In the genomic region with DNA sequence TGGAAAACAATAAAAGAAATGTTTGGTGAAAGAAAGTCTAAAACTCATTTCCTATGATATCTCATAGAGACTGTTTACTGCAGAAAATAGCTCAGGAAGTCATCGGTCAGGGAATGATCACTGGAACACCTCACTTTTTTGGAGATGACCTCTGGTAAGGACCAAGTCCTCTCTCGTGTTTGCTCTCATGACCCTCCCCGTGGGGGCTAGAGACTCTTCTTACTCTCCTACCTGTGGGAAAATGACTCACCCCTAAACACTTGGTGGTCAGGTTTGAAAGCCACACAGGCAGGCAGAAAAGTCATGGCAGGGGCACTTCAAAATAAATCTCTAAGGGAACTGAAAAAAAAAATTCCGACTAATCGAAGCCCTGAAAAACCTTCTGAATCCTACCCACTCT, we compare ENCODE assay signal across 13 cellular contexts. TPM values are rescaled to one million over a fixed set of nuclear protein-coding genes. Genes with fewer than 3 reads are reported as not detected.
DNase-seq lines count a peak whose midpoint lies in the region; ATAC-seq, FAIRE-seq and TF ChIP-seq lines count a peak whose summit lies in the region.
"Had no signal": no experiment of that assay in that cellular context is flagged by ENCODE, and none has a peak within 500 bp of the region (broad histone marks: within the 10 kb centered on the region; RNA-seq: fewer than 3 reads in every experiment).

No MANE protein-coding gene starts in this region.

- H3K23me2 ChIP-seq in H1 (ENCODE audit: low read depth, low read length): no peaks in the 10 kb centered on the region

- H2BK20ac ChIP-seq in H1 (ENCODE audit: low read length): no peak overlapping the region

- H3K79me2 ChIP-seq in H1 (ENCODE audit: control insufficient read depth in 1 of 2, insufficient read depth in 2 of 2, low read length in 2 of 2): no peaks in the 10 kb centered on the region

- peak overlapping the region; percentile 9 to 37; a peak in 1 of 4 replicates for H3K4me2 ChIP-seq in H1 (ENCODE audit: insufficient read depth in 1 of 2, low read depth in 2 of 2, low read length in 2 of 2)

- peaks cover 5 to 10% (median 7%) of the 10 kb centered on the region in 4 experiments; a peak in 5 of 7 replicates for H3K4me1 ChIP-seq in H1 (replicated peaks in 1 of 4; ENCODE audit: control insufficient read depth in 3 of 4, insufficient read depth in 4 of 4, low read length in 3 of 4)
- H3K4me1 ChIP-seq in ovary (ENCODE audit: insufficient read depth): peaks cover 4% of the 10 kb centered on the region

- H3K9me3 ChIP-seq in H1 (ENCODE audit: insufficient read depth in 2 of 2, low read depth in 1 of 2, low read length in 1 of 2) (no peaks in the 10 kb centered on the region), ovary (no peaks in the 10 kb centered on the region)

- no peak for TF ChIP-seq RAD21 in H1 (IDR thresholded peaks at IDR 0.05 in 1 of 2, conservative IDR thresholded peaks at IDR 0.05 in 1 of 2; ENCODE audit: low read depth in 2 of 2, low read length in 2 of 2)

- H4K20me1 ChIP-seq in H1 (replicated peaks in 1 of 2; ENCODE audit: control insufficient read depth in 1 of 2, insufficient read depth in 2 of 2, low read length in 2 of 2): no peaks in the 10 kb centered on the region

- no peak overlapping the region for H3K9ac ChIP-seq in H1 (replicated peaks in 1 of 4; ENCODE audit: extremely low read depth in 1 of 4, low read depth in 3 of 4, low read length in 3 of 4)

- no peak for TF ChIP-seq EP300 in H1 (IDR thresholded peaks at IDR 0.05; ENCODE audit: borderline replicate concordance in 1 of 2, low read depth in 2 of 2, low read length in 2 of 2)
- TF ChIP-seq EP300 in ovary (IDR thresholded peaks at IDR 0.05): no peak

- POLR2A ChIA-PET in H1 (lab: Charles Lee; ENCODE audit: partially characterized antibody): interaction anchor here (1.4 kb wide), 1 partner anchor 9 kb away, joined by 6 read pairs; no protein-coding TSS in a partner anchor

- CTCF ChIA-PET in H1 (lab: Charles Lee; ENCODE audit: partially characterized antibody): interaction anchor here (0.7 to 1.9 kb wide), 6 partner anchors 11 to 37 kb away, joined by 3 to 13 read pairs (median 4); no protein-coding TSS in a partner anchor

- H3K79me1 ChIP-seq in H1 (ENCODE audit: low read depth, low read length): no peaks in the 10 kb centered on the region

- H4K91ac ChIP-seq in H1 (replicated peaks; ENCODE audit: insufficient read length, low read length): no peak overlapping the region

- H4K5ac ChIP-seq in H1 (ENCODE audit: insufficient read length, low read depth, low read length): no peak overlapping the region

- H3K23ac ChIP-seq in H1 (ENCODE audit: insufficient read length): no peak overlapping the region

- peak; percentile 50 for ATAC-seq in GM18867 (IDR thresholded peaks at IDR 0.05; ENCODE audit: unreplicated experiment)

- H2AK5ac ChIP-seq in H1 (ENCODE audit: low read depth, low read length): no peak overlapping the region

- intact Hi-C loops in ovary (cut with DNase I): no loop called here

- TF ChIP-seq POLR2A in H1 (IDR thresholded peaks at IDR 0.05; ENCODE audit: control extremely low read depth in 1 of 2, low read depth in 2 of 2, low read length in 2 of 2) (no peak), ovary (IDR thresholded peaks at IDR 0.05) (no peak)

- no peak overlapping the region for H3K4ac ChIP-seq in H1 (replicated peaks; ENCODE audit: insufficient read length, low read depth, low read length)

- H2BK12ac ChIP-seq in H1 (ENCODE audit: low read depth, low read length): no peak overlapping the region

- FAIRE-seq in H1 (lab: Jason Lieb, UNC): no peak
- FAIRE-seq: HepG2 had no signal

- H3K14ac ChIP-seq in H1 (ENCODE audit: insufficient read length): no peak overlapping the region

- H3K56ac ChIP-seq in H1 (replicated peaks; ENCODE audit: insufficient read length, low read depth, low read length): no peak overlapping the region

- H2BK120ac ChIP-seq in H1 (replicated peaks; ENCODE audit: low read depth, low read length): no peak overlapping the region

- DNase-seq in A172 (ENCODE audit: low spot score) (peak; percentile 27), HT1080 (ENCODE audit: low read depth) (peak; percentile 11), H1 (ENCODE audit: low read depth in 1 of 2, low spot score in 2 of 2) (no peak), HPDE6-E6E7 (ENCODE audit: extremely low spot score) (no peak), ovary (no peak), activated gamma-delta T cell (lab: John Stamatoyannopoulos, UW) (no peak), islet precursor cell (no peak)
- DNase-seq: activated effector memory CD4-positive, alpha-beta T cell treated with anti-CD3 and anti-CD28 coated beads, Interleukin-2, amount 50 U/mL, for 16 hours had no signal

- no peak for TF ChIP-seq CTCF in H1 (IDR thresholded peaks at IDR 0.05; ENCODE audit: control extremely low read depth in 1 of 3, insufficient read depth in 1 of 3, low read depth in 1 of 3, low read length in 3 of 3)
- TF ChIP-seq CTCF in ovary (IDR thresholded peaks at IDR 0.05): no peak

- H3K27ac ChIP-seq in H1 (ENCODE audit: low read depth, low read length) (no peak overlapping the region), ovary (no peak overlapping the region)

- no peak overlapping the region for H2AFZ ChIP-seq in H1 (ENCODE audit: low read length)

- H2BK5ac ChIP-seq in H1 (ENCODE audit: low read depth, low read length): peak overlapping the region; percentile 8; the same call in 1 of the 2 replicates

- no peak overlapping the region for H2BK15ac ChIP-seq in H1 (ENCODE audit: low read length)

- H4K8ac ChIP-seq in H1 (ENCODE audit: extremely low read depth, insufficient read depth, low read length): no peak overlapping the region

- H3K36me3 ChIP-seq in H1 (ENCODE audit: control insufficient read depth in 2 of 4, insufficient read depth in 4 of 4, low read length in 3 of 4) (no peaks in the 10 kb centered on the region), ovary (no peaks in the 10 kb centered on the region)

- WGBS in H1 (ENCODE audit: extremely low coverage in 1 of 2, insufficient coverage in 1 of 2, insufficient read length in 1 of 2, insufficient replicate concordance in 2 of 2, low coverage in 1 of 2, low lambda C conversion rate in 2 of 2, missing lambda C conversion rate in 1 of 2), 2 experiments: 76% methylated on average over 5 of the region's 5 CpGs; no CpG with 5 or more reads in 1 of the 2 experiments
- 80 to 88% (median 87%) methylated on average over 5 of the region's 5 CpGs for WGBS in ovary, 3 donors

- peak overlapping the region in 1 of 4 experiments; percentile 23; a peak in 1 of 8 replicates for H3K4me3 ChIP-seq in H1 (ENCODE audit: extremely low read depth in 1 of 4, insufficient read depth in 2 of 4, low read depth in 3 of 4, low read length in 4 of 4)
- no peak overlapping the region for H3K4me3 ChIP-seq in ovary

- H3K18ac ChIP-seq in H1 (ENCODE audit: extremely low read depth, low read length): no peak overlapping the region

- H3K27me3 ChIP-seq in H1 (replicated peaks in 1 of 4; ENCODE audit: control insufficient read depth in 3 of 4, extremely low read depth in 1 of 4, insufficient read depth in 3 of 4, low read length in 3 of 4) (no peaks in the 10 kb centered on the region), ovary (no peaks in the 10 kb centered on the region)

RNA-seq across cellular contexts. Expression of a gene that starts 48.2 kb away (rescaled TPM):
- total RNA-seq in A172 (2014; rRNA removed; shearing (Covaris generic)): not detected in 2 replicates
- not detected in 2 replicates for total RNA-seq in HT1080 (2014; rRNA removed; shearing (Covaris generic))
- polyA plus RNA-seq in HT1080 (2015; cell fraction: cytosol; rRNA removed): not detected in 2 replicates
- polyA plus RNA-seq in HT1080 (2015; cell fraction: nucleus; rRNA removed): not detected in 2 replicates
- total RNA-seq in H1 (2021; fragmentation: NEBNext Ultra II Directional; extraction: Animal tissue kit (Norgen Biotek cat#: 25700)): not detected in 2 replicates
- polyA plus RNA-seq in H1 (2011; rRNA removed) (not detected in 2 replicates), ovary (not detected)
- polyA plus RNA-seq in H1 (2011; cell fraction: cytosol; rRNA removed): not detected
- polyA plus RNA-seq in H1 (2011; cell fraction: nucleus; rRNA removed): not detected
- polyA plus RNA-seq in H1 (2012, experiment 1 of 2): not detected in 4 replicates
- not detected for polyA plus RNA-seq in H1 (2012, experiment 2 of 2)
- not detected for polyA plus RNA-seq in H1 (2013, experiment 1 of 2)
- not detected for polyA plus RNA-seq in H1 (2013, experiment 2 of 2)
- not detected in 2 replicates for polyA minus RNA-seq in H1 (2011; rRNA and poly(A)+ RNA removed)
- not detected for polyA minus RNA-seq in H1 (2011; cell fraction: cytosol; rRNA and poly(A)+ RNA removed)
- polyA minus RNA-seq in H1 (2011; cell fraction: nucleus; rRNA and poly(A)+ RNA removed): not detected
- not detected for total RNA-seq in ovary
- total RNA-seq: activated CD4-positive, alpha-beta T cell treated with anti-CD3 and anti-CD28 coated beads, Interleukin-2, amount 10 ng/mL, durations not matched to agents 7 days and 5 days; fibroblast of lung; HepG2; kidney epithelial cell had no signal
- polyA plus RNA-seq: fibroblast of lung, HepG2 had no signal

RNA-seq across cellular contexts. Expression of a gene that starts 51.4 kb away (rescaled TPM):
- 0.10 TPM in 1 of 2 replicates, not detected in the other for total RNA-seq in A172 (2014; rRNA removed; shearing (Covaris generic))
- total RNA-seq in HT1080 (2014; rRNA removed; shearing (Covaris generic)): not detected in 2 replicates
- polyA plus RNA-seq in HT1080 (2015; cell fraction: cytosol; rRNA removed): not detected in 2 replicates
- not detected in 2 replicates for polyA plus RNA-seq in HT1080 (2015; cell fraction: nucleus; rRNA removed)
- 4.0 and 13.2 TPM in 2 replicates for total RNA-seq in H1 (2021; fragmentation: NEBNext Ultra II Directional; extraction: Animal tissue kit (Norgen Biotek cat#: 25700))
- polyA plus RNA-seq in H1 (2011; rRNA removed): 0.66 and 0.68 TPM in 2 replicates
- 2.6 TPM for polyA plus RNA-seq in H1 (2011; cell fraction: cytosol; rRNA removed)
- polyA plus RNA-seq in H1 (2011; cell fraction: nucleus; rRNA removed): 11.4 TPM
- 2.3 to 7.1 TPM (median 5.8 TPM) in 4 replicates for polyA plus RNA-seq in H1 (2012, experiment 1 of 2)
- polyA plus RNA-seq in H1 (2012, experiment 2 of 2): 0.12 TPM
- polyA plus RNA-seq in H1 (2013, experiment 1 of 2): 15.9 TPM
- 11.2 TPM for polyA plus RNA-seq in H1 (2013, experiment 2 of 2)
- polyA minus RNA-seq in H1 (2011; rRNA and poly(A)+ RNA removed): 3.0 and 6.5 TPM in 2 replicates
- polyA minus RNA-seq in H1 (2011; cell fraction: cytosol; rRNA and poly(A)+ RNA removed): 12.6 TPM
- polyA minus RNA-seq in H1 (2011; cell fraction: nucleus; rRNA and poly(A)+ RNA removed): 8.8 TPM
- 1 to 10 TPM in 3 of 7 donors, under 1 TPM in 3, not detected in 1; 0.12 to 2.3 (median 0.89) TPM for total RNA-seq in ovary
- under 1 TPM; 0.06 to 0.23 TPM for polyA plus RNA-seq in ovary
- total RNA-seq: fibroblast of lung had no signal
- polyA plus RNA-seq: fibroblast of lung had no signal

Comparison
In these comparisons a context has a peak if more than half of its experiments do, and no peak if none do; other contexts are left out.
1. DNase-seq: peak in A172 (single experiment) and HT1080 (single experiment); none in H1 (0 of 2), HPDE6-E6E7 (single experiment), ovary (0 of 5), activated gamma-delta T cell (single experiment) and islet precursor cell (single experiment).